8 cellular contexts compared by ENCODE assay signal in the genomic region with DNA sequence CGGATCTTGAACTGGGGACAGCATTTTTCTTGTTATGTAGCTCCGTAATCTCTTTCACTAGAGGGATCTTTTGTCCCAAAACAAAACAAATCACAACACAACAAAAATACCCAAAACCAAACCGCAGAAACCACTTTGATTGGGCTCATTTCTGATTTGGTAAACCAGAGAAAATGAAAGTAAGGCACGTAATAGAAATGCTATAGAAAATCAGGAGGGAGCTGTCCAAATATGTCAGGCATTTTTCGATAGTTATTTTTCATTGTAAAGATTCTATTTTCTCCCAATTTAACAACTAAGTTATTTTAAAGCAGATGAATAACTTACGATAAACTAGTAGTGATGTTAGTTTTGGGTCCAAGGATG. TPM values are rescaled to one million over a fixed set of nuclear protein-coding genes. Genes with fewer than 3 reads are reported as not detected.
DNase-seq lines count a peak whose midpoint lies in the region; ATAC-seq, FAIRE-seq and TF ChIP-seq lines count a peak whose summit lies in the region.

No MANE protein-coding gene starts in this region.

- H3K27ac ChIP-seq in angular gyrus (ENCODE audit: low read depth, low read length): peak overlapping the region; percentile 43
- H3K27ac ChIP-seq in keratinocyte (ENCODE audit: control insufficient read depth, insufficient read depth, low read length): no peak overlapping the region
- H3K27ac ChIP-seq in tibial artery: no peak overlapping the region

- H2AFZ ChIP-seq in keratinocyte (ENCODE audit: control insufficient read depth, low read length): peak overlapping the region; percentile 4

- FAIRE-seq in keratinocyte (lab: Jason Lieb, UNC): no peak

- H3K36me3 ChIP-seq in keratinocyte (ENCODE audit: control insufficient read depth in 2 of 2, extremely low read depth in 1 of 2, insufficient read depth in 2 of 2, low read length in 2 of 2) (no peaks in the 10 kb centered on the region), tibial artery (no peaks in the 10 kb centered on the region)

- no peaks in the 10 kb centered on the region for H4K20me1 ChIP-seq in keratinocyte (ENCODE audit: control insufficient read depth, extremely low read depth, insufficient read depth, low read length)

- ATAC-seq in GM19035 (IDR thresholded peaks at IDR 0.05; ENCODE audit: unreplicated experiment): no peak

- H3K9ac ChIP-seq in keratinocyte (ENCODE audit: control insufficient read depth, extremely low read depth, insufficient read depth, low read length): no peak overlapping the region

- no peaks in the 10 kb centered on the region for H3K79me2 ChIP-seq in keratinocyte (ENCODE audit: control insufficient read depth, insufficient read depth, low read length)

- H3K9me3 ChIP-seq in keratinocyte (ENCODE audit: control insufficient read depth, low read depth, low read length): no peaks in the 10 kb centered on the region
- H3K9me3 ChIP-seq in tibial artery: no peaks in the 10 kb centered on the region

- H3K27ac Mint-ChIP-seq in activated T-cell treated with anti-CD3 and anti-CD28 coated beads, Interleukin-2, amount 50 U/mL, for 24 hours: no peak overlapping the region

- peaks cover 16% of the 10 kb centered on the region for H3K4me1 Mint-ChIP-seq in activated T-cell treated with anti-CD3 and anti-CD28 coated beads, Interleukin-2, amount 50 U/mL, for 24 hours (ENCODE audit: low read depth)

- dilution Hi-C loops in keratinocyte (cut with MboI; ENCODE audit: extremely low pct_ligation_motif_present, low sequenced_read_pairs): no loop called here

- DNase-seq in activated T-cell treated with anti-CD3 and anti-CD28 coated beads, Interleukin-2, amount 50 U/mL, for 24 hours: no peak
- no peak for DNase-seq in activated T-cell treated with anti-CD3 and anti-CD28 coated beads, Interleukin-2, amount 50 U/mL, for 48 hours
- no peak for DNase-seq in keratinocyte (ENCODE audit: low read depth, low spot score)
- no peak for DNase-seq in tibial artery
- no peak for DNase-seq in NCI-H2107 treated with DMSO at 0.1 percent for 48 hours (lab: John Stamatoyannopoulos, UW; ENCODE audit: unreplicated experiment)
- DNase-seq in NCI-H748 (lab: John Stamatoyannopoulos, UW; ENCODE audit: unreplicated experiment): no peak

- intact Hi-C loops in tibial artery (cut with DNase I; ENCODE audit: low total_unique reads): no loop called here

- no peaks in the 10 kb centered on the region for H3K9me3 Mint-ChIP-seq in activated T-cell treated with anti-CD3 and anti-CD28 coated beads, Interleukin-2, amount 50 U/mL, for 24 hours

- no peaks in the 10 kb centered on the region for H3K36me3 Mint-ChIP-seq in activated T-cell treated with anti-CD3 and anti-CD28 coated beads, Interleukin-2, amount 50 U/mL, for 24 hours (ENCODE audit: low read depth)

- peak overlapping the region; percentile 59 for H3K4me3 Mint-ChIP-seq in activated T-cell treated with anti-CD3 and anti-CD28 coated beads, Interleukin-2, amount 50 U/mL, for 24 hours

- H3K27me3 ChIP-seq in keratinocyte (ENCODE audit: control insufficient read depth, extremely low read depth, insufficient read depth, low read length) (peaks cover 21% of the 10 kb centered on the region), tibial artery (no peaks in the 10 kb centered on the region)

- H3K27me3 Mint-ChIP-seq in activated T-cell treated with anti-CD3 and anti-CD28 coated beads, Interleukin-2, amount 50 U/mL, for 24 hours: peaks cover 59% of the 10 kb centered on the region

- H3K4me3 ChIP-seq in keratinocyte (ENCODE audit: control insufficient read depth in 2 of 3, extremely low read depth in 1 of 3, insufficient read depth in 2 of 3, low read depth in 1 of 3, low read length in 3 of 3) (peak overlapping the region; percentile 15 to 68 (median 67)), tibial artery (peak overlapping the region; percentile 84 to 88)

- H3K9me1 ChIP-seq in keratinocyte (ENCODE audit: control insufficient read depth, extremely low read depth, insufficient read depth, low read length): no peaks in the 10 kb centered on the region

- H3K4me1 ChIP-seq in keratinocyte (ENCODE audit: control insufficient read depth, extremely low read depth, insufficient read depth, low read length) (peaks cover 7% of the 10 kb centered on the region), tibial artery (peaks cover 0 to 20% (median 16%) of the 10 kb centered on the region in 4 donors)

- H3K4me2 ChIP-seq in keratinocyte (ENCODE audit: control insufficient read depth, extremely low read depth, insufficient read depth, low read depth, low read length): peak overlapping the region; percentile 82

- no peak for TF ChIP-seq CTCF in keratinocyte (optimal IDR thresholded peaks at IDR 0.05 in 1 of 3, IDR thresholded peaks at IDR 0.05 in 1 of 3, conservative IDR thresholded peaks at IDR 0.05 in 1 of 3; ENCODE audit: extremely low read depth in 1 of 3, insufficient read depth in 2 of 3, low read length in 3 of 3)
- TF ChIP-seq CTCF in tibial artery (IDR thresholded peaks at IDR 0.05): no peak

RNA-seq across cellular contexts. Expression of a gene that starts 2.0 kb away (rescaled TPM):
- 0.01 TPM in 1 of 3 replicates, not detected in the others for polyA plus RNA-seq in keratinocyte
- not detected for polyA plus RNA-seq in keratinocyte (2011; ENCODE audit: low read depth)
- polyA plus RNA-seq in keratinocyte (2011; cell fraction: cytosol; rRNA removed): 0.02 TPM in 1 of 2 replicates, not detected in the other
- polyA plus RNA-seq in keratinocyte (2011; cell fraction: nucleus; rRNA removed): not detected in 2 replicates
- polyA plus RNA-seq in keratinocyte (2012; ENCODE audit: low replicate concordance): not detected in 2 replicates
- polyA minus RNA-seq in keratinocyte: not detected in 3 replicates
- not detected for polyA minus RNA-seq in keratinocyte (2011; cell fraction: cytosol; rRNA and poly(A)+ RNA removed)
- polyA minus RNA-seq in keratinocyte (2011; cell fraction: nucleus; rRNA and poly(A)+ RNA removed): not detected in 2 replicates
